20 cellular contexts compared by ENCODE assay signal in the genomic region with DNA sequence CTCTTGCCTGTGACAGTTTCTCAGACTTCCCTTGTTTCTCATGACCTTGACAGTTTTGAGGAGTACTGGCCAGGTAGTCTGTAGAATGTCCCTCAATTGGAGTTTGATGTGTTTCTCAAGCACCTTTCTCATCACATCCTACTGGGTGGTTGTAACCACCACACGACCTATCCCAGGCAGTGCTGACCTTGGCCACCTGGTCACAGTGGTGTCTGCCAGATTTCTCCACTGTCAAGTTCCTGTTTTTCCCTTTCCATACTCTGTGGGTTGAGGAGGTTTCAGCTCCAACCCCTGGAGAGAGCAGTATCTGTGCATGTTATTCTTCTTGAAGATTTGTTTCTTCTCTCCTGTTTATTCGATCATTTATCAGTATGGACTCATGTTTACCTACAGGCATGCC. TPM values are rescaled to one million over a fixed set of nuclear protein-coding genes. Genes with fewer than 3 reads are reported as not detected.
DNase-seq lines count a peak whose midpoint lies in the region; ATAC-seq and TF ChIP-seq lines count a peak whose summit lies in the region.
"Had no signal": no experiment of that assay in that cellular context is flagged by ENCODE, and none has a peak within 500 bp of the region (broad histone marks: within the 10 kb centered on the region; RNA-seq: fewer than 3 reads in every experiment).

No MANE protein-coding gene starts in this region.

- DNase-seq in activated T-cell treated with anti-CD3 and anti-CD28 coated beads, Interleukin-2, amount 50 U/mL, for 24 hours, result no peak
- no peak for DNase-seq in activated T-cell treated with anti-CD3 and anti-CD28 coated beads for 4 hours
- DNase-seq in KBM-7, result peak; percentile 23
- DNase-seq in body of pancreas, result no peak
- no peak for DNase-seq in stimulated activated naive B cell treated with anti-CD40 and anti-IgM and Interleukin-4, amounts not matched to agents 10 μg/mL and 1 μg/mL and 100 μg/mL, for 72 hours
- no peak for DNase-seq in activated T-helper 2 cell treated with anti-CD3 and anti-CD28 coated beads, Interferon-gamma antibody, Interleukin-2, Interleukin-4, amounts not matched to agents 10 μg/mL and 5 μg/mL and 100 μg/mL, durations not matched to agents 14 hours and 24 hours and 36 hours (ENCODE audit: low spot score)
- no peak for DNase-seq in HEK293T (ENCODE audit: extremely low spot score)
- DNase-seq: CD4-positive, CD25-positive, alpha-beta regulatory T cell; COR-L47; DMS 273 treated with DMSO at 0.1 percent for 48 hours; DND-41; HFFc6; Karpas-422; MG63; NCI-H1694 treated with DMSO at 0.1 percent for 48 hours; NCI-H510A; NCI-H82; OCI-M1; Right ventricle myocardium superior had no signal

- H3K4me3 ChIP-seq in body of pancreas, result no peak overlapping the region
- H3K4me3 ChIP-seq: MG63 had no signal

- H3K9me3 ChIP-seq in body of pancreas, result no peaks in the 10 kb centered on the region
- H3K9me3 ChIP-seq: MG63 had no signal

- no peak overlapping the region for H3K4me3 Mint-ChIP-seq in activated T-cell treated with anti-CD3 and anti-CD28 coated beads, Interleukin-2, amount 50 U/mL, for 24 hours
- no peak overlapping the region for H3K4me3 Mint-ChIP-seq in stimulated activated naive B cell treated with anti-CD40 and anti-IgM and Interleukin-4, amounts not matched to agents 10 μg/mL and 1 μg/mL and 100 μg/mL, for 72 hours
- H3K4me3 Mint-ChIP-seq in activated T-helper 2 cell treated with anti-CD3 and anti-CD28 coated beads, Interferon-gamma antibody, Interleukin-2, Interleukin-4, amounts not matched to agents 10 μg/mL and 5 μg/mL and 100 μg/mL, durations not matched to agents 14 hours and 24 hours and 36 hours (ENCODE audit: low read depth), result no peak overlapping the region
- H3K4me3 Mint-ChIP-seq: B cell; CD4-positive, CD25-positive, alpha-beta regulatory T cell; HFFc6 had no signal

- H3K27ac Mint-ChIP-seq in activated T-cell treated with anti-CD3 and anti-CD28 coated beads, Interleukin-2, amount 50 U/mL, for 24 hours, result peak overlapping the region; percentile 13
- peak overlapping the region; percentile 73 for H3K27ac Mint-ChIP-seq in stimulated activated naive B cell treated with anti-CD40 and anti-IgM and Interleukin-4, amounts not matched to agents 10 μg/mL and 1 μg/mL and 100 μg/mL, for 72 hours
- no peak overlapping the region for H3K27ac Mint-ChIP-seq in activated T-helper 2 cell treated with anti-CD3 and anti-CD28 coated beads, Interferon-gamma antibody, Interleukin-2, Interleukin-4, amounts not matched to agents 10 μg/mL and 5 μg/mL and 100 μg/mL, durations not matched to agents 14 hours and 24 hours and 36 hours
- H3K27ac Mint-ChIP-seq: B cell, HFFc6 had no signal

- H3K27ac ChIP-seq in body of pancreas, result no peak overlapping the region

- H3K27me3 ChIP-seq in body of pancreas, result no peaks in the 10 kb centered on the region
- H3K27me3 ChIP-seq: MG63 had no signal

- in situ Hi-C loops in KBM-7 (cut with MboI; ENCODE audit: low pct_unique_long_range_greater_than_20kb, low sequenced_read_pairs), result no loop called here

- H3K4me1 Mint-ChIP-seq in activated T-cell treated with anti-CD3 and anti-CD28 coated beads, Interleukin-2, amount 50 U/mL, for 24 hours (ENCODE audit: low read depth), result peaks cover 24% of the 10 kb centered on the region
- peaks cover 12 to 14% of the 10 kb centered on the region in 2 donors for H3K4me1 Mint-ChIP-seq in stimulated activated naive B cell treated with anti-CD40 and anti-IgM and Interleukin-4, amounts not matched to agents 10 μg/mL and 1 μg/mL and 100 μg/mL, for 72 hours
- peaks cover 17% of the 10 kb centered on the region for H3K4me1 Mint-ChIP-seq in activated T-helper 2 cell treated with anti-CD3 and anti-CD28 coated beads, Interferon-gamma antibody, Interleukin-2, Interleukin-4, amounts not matched to agents 10 μg/mL and 5 μg/mL and 100 μg/mL, durations not matched to agents 14 hours and 24 hours and 36 hours (ENCODE audit: low read depth)

- no peaks in the 10 kb centered on the region for H3K27me3 Mint-ChIP-seq in activated T-cell treated with anti-CD3 and anti-CD28 coated beads, Interleukin-2, amount 50 U/mL, for 24 hours
- no peaks in the 10 kb centered on the region for H3K27me3 Mint-ChIP-seq in stimulated activated naive B cell treated with anti-CD40 and anti-IgM and Interleukin-4, amounts not matched to agents 10 μg/mL and 1 μg/mL and 100 μg/mL, for 72 hours
- H3K27me3 Mint-ChIP-seq in activated T-helper 2 cell treated with anti-CD3 and anti-CD28 coated beads, Interferon-gamma antibody, Interleukin-2, Interleukin-4, amounts not matched to agents 10 μg/mL and 5 μg/mL and 100 μg/mL, durations not matched to agents 14 hours and 24 hours and 36 hours (ENCODE audit: low read depth), result no peaks in the 10 kb centered on the region
- H3K27me3 Mint-ChIP-seq: B cell; CD4-positive, CD25-positive, alpha-beta regulatory T cell had no signal

- H3K36me3 Mint-ChIP-seq in activated T-cell treated with anti-CD3 and anti-CD28 coated beads, Interleukin-2, amount 50 U/mL, for 24 hours (ENCODE audit: low read depth), result peaks cover 87% of the 10 kb centered on the region
- H3K36me3 Mint-ChIP-seq in stimulated activated naive B cell treated with anti-CD40 and anti-IgM and Interleukin-4, amounts not matched to agents 10 μg/mL and 1 μg/mL and 100 μg/mL, for 72 hours, result peaks cover 45 to 55% of the 10 kb centered on the region in 2 donors
- peaks cover 66% of the 10 kb centered on the region for H3K36me3 Mint-ChIP-seq in activated T-helper 2 cell treated with anti-CD3 and anti-CD28 coated beads, Interferon-gamma antibody, Interleukin-2, Interleukin-4, amounts not matched to agents 10 μg/mL and 5 μg/mL and 100 μg/mL, durations not matched to agents 14 hours and 24 hours and 36 hours (ENCODE audit: low read depth)

- 39 to 42% methylated on average over 2 of the region's 2 CpGs for WGBS in body of pancreas, 2 donors

- intact Hi-C loops in body of pancreas (cut with DNase I), result no loop called here
- intact Hi-C loops in activated T-helper 2 cell treated with anti-CD3 and anti-CD28 coated beads, Interferon-gamma antibody, Interleukin-2, Interleukin-4, amounts not matched to agents 10 μg/mL and 5 μg/mL and 100 μg/mL, durations not matched to agents 14 hours and 24 hours and 36 hours (cut with micrococcal nuclease), result no loop called here

- no peaks in the 10 kb centered on the region for H3K4me1 ChIP-seq in body of pancreas

- TF ChIP-seq CTCF in body of pancreas (IDR thresholded peaks at IDR 0.05), result no peak

- POLR2A ChIA-PET in HEK293T (lab: Yijun Ruan, JAX), result no interaction called here

- CTCF ChIA-PET in HEK293T (lab: Yijun Ruan, JAX), result no interaction called here

- no peaks in the 10 kb centered on the region for H3K9me3 Mint-ChIP-seq in activated T-cell treated with anti-CD3 and anti-CD28 coated beads, Interleukin-2, amount 50 U/mL, for 24 hours
- no peaks in the 10 kb centered on the region for H3K9me3 Mint-ChIP-seq in stimulated activated naive B cell treated with anti-CD40 and anti-IgM and Interleukin-4, amounts not matched to agents 10 μg/mL and 1 μg/mL and 100 μg/mL, for 72 hours
- no peaks in the 10 kb centered on the region for H3K9me3 Mint-ChIP-seq in activated T-helper 2 cell treated with anti-CD3 and anti-CD28 coated beads, Interferon-gamma antibody, Interleukin-2, Interleukin-4, amounts not matched to agents 10 μg/mL and 5 μg/mL and 100 μg/mL, durations not matched to agents 14 hours and 24 hours and 36 hours
- H3K9me3 Mint-ChIP-seq: HFFc6 had no signal

- peak; percentile 18 for ATAC-seq in body of pancreas
- ATAC-seq in stimulated activated naive B cell treated with anti-CD40 and anti-IgM and Interleukin-4, amounts not matched to agents 10 μg/mL and 1 μg/mL and 100 μg/mL, for 72 hours (replicated peaks), result no peak

- peaks cover 0 to 9% of the 10 kb centered on the region in 2 donors for H3K36me3 ChIP-seq in body of pancreas (replicated peaks in 1 of 2; ENCODE audit: insufficient read depth in 1 of 2, low read depth in 2 of 2)

- no peak for TF ChIP-seq POLR2A in body of pancreas (IDR thresholded peaks at IDR 0.05)

TF ChIP-seq in HEK293T, 16 proteins besides CTCF, POLR2A, EP300 and RAD21:
- TF ChIP-seq CTBP1 (IDR thresholded peaks at IDR 0.05; ENCODE audit: borderline replicate concordance) (no peak), ELF4 (IDR thresholded peaks at IDR 0.05) (no peak)
TF ChIP-seq in HEK293T: peak in this region for 0.

RNA-seq across cellular contexts. Expression of gene UPF3A, which starts 8.4 kb away (rescaled TPM):
- total RNA-seq in body of pancreas, result 10 to 100 TPM; 33.9 to 35.8 TPM
- total RNA-seq in activated T-helper 2 cell treated with anti-CD3 and anti-CD28 coated beads, Interferon-gamma antibody, Interleukin-2, Interleukin-4, amounts not matched to agents 10 μg/mL and 5 μg/mL and 100 μg/mL, durations not matched to agents 14 hours and 24 hours and 36 hours, result 45.9 and 49.9 TPM in 2 replicates

RNA-seq across cellular contexts. Expression of gene CDC16, which starts 38.3 kb away (rescaled TPM):
- 10 to 100 TPM; 46.7 to 63.9 TPM for total RNA-seq in body of pancreas
- 80.4 and 86.1 TPM in 2 replicates for total RNA-seq in activated T-helper 2 cell treated with anti-CD3 and anti-CD28 coated beads, Interferon-gamma antibody, Interleukin-2, Interleukin-4, amounts not matched to agents 10 μg/mL and 5 μg/mL and 100 μg/mL, durations not matched to agents 14 hours and 24 hours and 36 hours

RNA-seq across cellular contexts. Expression of gene CHAMP1, which starts 41.3 kb away (rescaled TPM):
- total RNA-seq in body of pancreas, result 10 to 100 TPM in 1 of 2 donors, 1 to 10 TPM in 1; 5.9 to 10.6 TPM
- total RNA-seq in activated T-helper 2 cell treated with anti-CD3 and anti-CD28 coated beads, Interferon-gamma antibody, Interleukin-2, Interleukin-4, amounts not matched to agents 10 μg/mL and 5 μg/mL and 100 μg/mL, durations not matched to agents 14 hours and 24 hours and 36 hours, result 41.7 and 45.6 TPM in 2 replicates
